ENCODE assay signal across 14 cellular contexts in the genomic region with DNA sequence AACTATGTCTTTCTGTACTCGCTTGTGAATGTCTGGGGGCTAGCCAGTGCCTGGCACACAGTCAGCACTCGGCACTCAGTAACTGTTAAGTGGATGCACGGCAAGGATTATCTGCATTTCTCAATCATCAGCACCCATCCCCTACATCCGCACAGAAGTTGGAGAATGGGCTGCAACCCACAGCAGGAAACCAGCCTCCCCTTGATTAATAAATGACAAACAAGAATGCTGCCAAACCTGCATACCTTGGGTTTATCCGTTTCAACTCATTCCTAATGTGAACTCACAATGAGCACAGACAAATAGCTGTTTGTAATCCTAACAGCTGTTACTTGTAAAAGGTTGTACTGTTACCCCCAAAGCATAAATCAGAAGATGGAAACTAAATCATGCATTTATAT. TPM values are rescaled to one million over a fixed set of nuclear protein-coding genes. Genes with fewer than 3 reads are reported as not detected.
DNase-seq lines count a peak whose midpoint lies in the region; ATAC-seq and TF ChIP-seq lines count a peak whose summit lies in the region.
"Had no signal": no experiment of that assay in that cellular context is flagged by ENCODE, and none has a peak within 500 bp of the region (broad histone marks: within the 10 kb centered on the region; RNA-seq: fewer than 3 reads in every experiment).

No MANE protein-coding gene starts in this region.

- H3K4me3 ChIP-seq in psoas muscle: no peak overlapping the region

- H3K9me3 ChIP-seq in psoas muscle: peaks cover 3% of the 10 kb centered on the region

- peaks cover 15% of the 10 kb centered on the region for H3K4me1 ChIP-seq in foreskin keratinocyte
- H3K4me1 ChIP-seq in psoas muscle: peaks cover 51% of the 10 kb centered on the region

- TF ChIP-seq CTCF in foreskin keratinocyte (conservative IDR thresholded peaks at IDR 0.05) (no peak), psoas muscle (IDR thresholded peaks at IDR 0.05) (no peak)

- intact Hi-C loops in psoas muscle (cut with DNase I): no loop called here

- peak; percentile 64 for DNase-seq in Caki2 (ENCODE audit: low read depth)
- DNase-seq in amniotic epithelial cell (ENCODE audit: low read depth): peak; percentile 98
- DNase-seq in foreskin keratinocyte: peak; percentile 63 to 78
- DNase-seq in psoas muscle: no peak
- DNase-seq in substantia nigra (lab: John Stamatoyannopoulos, UW): no peak
- DNase-seq in DMS79 treated with DMSO at 0.1 percent for 48 hours (lab: John Stamatoyannopoulos, UW): no peak
- DNase-seq: activated CD8-positive, alpha-beta memory T cell treated with anti-CD3 and anti-CD28 coated beads, Interleukin-2, amount 10 ng/mL, durations not matched to agents 7 days and 5 days; endodermal cell; GDM1; RPMI8226; stimulated activated CD8-positive, alpha-beta memory T cell treated with anti-CD3 and anti-CD28 coated beads, Interleukin-4, amount 100 ng/mL, for 48 hours had no signal

- 32 to 48% (median 41%) methylated on average over 5 of the region's 5 CpGs for WGBS in psoas muscle, 3 donors

- H3K27ac ChIP-seq in foreskin keratinocyte (no peak overlapping the region), psoas muscle (peak overlapping the region; percentile 95), substantia nigra (ENCODE audit: low read depth, low read length, poor library complexity, severe bottlenecking) (no peak overlapping the region)

- ATAC-seq in foreskin keratinocyte (peak; percentile 33), psoas muscle (no peak), GM21360 (IDR thresholded peaks at IDR 0.05; ENCODE audit: unreplicated experiment) (no peak), GM21737 (IDR thresholded peaks at IDR 0.05; ENCODE audit: unreplicated experiment) (no peak)
- ATAC-seq: activated CD8-positive, alpha-beta memory T cell treated with anti-CD3 and anti-CD28 coated beads, Interleukin-2, amount 10 ng/mL, durations not matched to agents 7 days and 5 days had no signal

- H3K36me3 ChIP-seq in psoas muscle (ENCODE audit: insufficient read depth in 1 of 2, low read depth in 1 of 2): no peaks in the 10 kb centered on the region

- H3K27me3 ChIP-seq in foreskin keratinocyte: no peaks in the 10 kb centered on the region
- no peaks in the 10 kb centered on the region for H3K27me3 ChIP-seq in psoas muscle (ENCODE audit: insufficient read depth in 3 of 3, low read length in 2 of 3)

- in situ Hi-C loops in Caki2 (cut with HindIII; ENCODE audit: low pct_unique_long_range_greater_than_20kb, low sequenced_read_pairs): no loop called here

RNA-seq across cellular contexts. Expression of a gene that starts 28.9 kb away (rescaled TPM):
- total RNA-seq in Caki2 (2014; rRNA removed; shearing (Covaris generic); ENCODE audit: low replicate concordance): 3.5 and 4.2 TPM in 2 replicates
- total RNA-seq in foreskin keratinocyte: 0.85 and 2.2 TPM in 2 replicates
- polyA plus RNA-seq in foreskin keratinocyte: 0.43 and 0.87 TPM in 2 replicates
- 100 to 1,000 TPM in 3 of 4 donors, 10 to 100 TPM in 1; 89.6 to 359 (median 280) TPM for total RNA-seq in psoas muscle
- 100 to 1,000 TPM in 1 of 3 donors, 10 to 100 TPM in 2; 38.5 to 111 (median 59.1) TPM for polyA plus RNA-seq in psoas muscle
- total RNA-seq: activated CD8-positive, alpha-beta memory T cell treated with anti-CD3 and anti-CD28 coated beads, Interleukin-2, amount 10 ng/mL, durations not matched to agents 7 days and 5 days; natural killer cell treated with Interleukin-12 subunit alpha and Interleukin-12 subunit beta and Interleukin-15 and Interleukin-18, amount 100 ng/mL, for 72 hours had no signal

Comparison
In these comparisons a context has a peak if more than half of its experiments do, and no peak if none do; other contexts are left out.
1. DNase-seq: peak in Caki2 (single experiment), amniotic epithelial cell (single experiment) and foreskin keratinocyte (2 of 2); none in psoas muscle (0 of 2), substantia nigra (0 of 49) and DMS79 treated with DMSO at 0.1 percent for 48 hours (single experiment).
2. RNA of a gene that starts 28.9 kb away (total RNA-seq): 89.6 to 359 TPM in psoas muscle; 3.5 to 4.2 TPM in Caki2 and 0.85 to 2.2 TPM in foreskin keratinocyte; every median in the first group is over 10 times any median in the second.